In genomic region chr6:16148498-16148897, GRCh38 we compare ENCODE assay signal across 18 cellular contexts. TPM values are rescaled to one million over a fixed set of nuclear protein-coding genes. Genes with fewer than 3 reads are reported as not detected.
DNase-seq lines count a peak whose midpoint lies in the region; ATAC-seq and TF ChIP-seq lines count a peak whose summit lies in the region.
"Had no signal": no experiment of that assay in that cellular context is flagged by ENCODE, and none has a peak within 500 bp of the region (broad histone marks: within the 10 kb centered on the region; RNA-seq: fewer than 3 reads in every experiment).

No MANE protein-coding gene starts in this region.

- intact Hi-C loops in left colon (cut with DNase I, micrococcal nuclease) (no loop called here), left cardiac atrium (cut with DNase I) (no loop called here)

- no peak for TF ChIP-seq CTCF in type B pancreatic cell (conservative IDR thresholded peaks at IDR 0.05)

- H3K4me3 Mint-ChIP-seq in activated naive CD4-positive, alpha-beta T cell treated with anti-CD3 and anti-CD28 coated beads, Interleukin-2, amount 50 U/mL, for 24 hours = no peak overlapping the region
- H3K4me3 Mint-ChIP-seq in central memory CD8-positive, alpha-beta T cell = no peak overlapping the region
- H3K4me3 Mint-ChIP-seq in type B pancreatic cell = peak overlapping the region; percentile 2
- H3K4me3 Mint-ChIP-seq: memory B cell, T-cell had no signal

- ATAC-seq in activated naive CD4-positive, alpha-beta T cell treated with anti-CD3 and anti-CD28 coated beads, Interleukin-2, amount 50 U/mL, for 72 hours = no peak
- no peak for ATAC-seq in central memory CD8-positive, alpha-beta T cell (replicated peaks; ENCODE audit: extremely low read depth, poor library complexity, severe bottlenecking)
- ATAC-seq in left colon (peak; percentile 96), left cardiac atrium (no peak), GM18861 (IDR thresholded peaks at IDR 0.05; ENCODE audit: unreplicated experiment) (no peak)
- ATAC-seq: T-cell had no signal

- no peak for DNase-seq in activated naive CD4-positive, alpha-beta T cell treated with anti-CD3 and anti-CD28 coated beads, Interleukin-2, amount 50 U/mL, for 72 hours (ENCODE audit: low spot score in 2 of 2)
- no peak for DNase-seq in central memory CD8-positive, alpha-beta T cell (ENCODE audit: low spot score in 2 of 2)
- DNase-seq in left colon (peak; percentile 60 to 83), type B pancreatic cell (ENCODE audit: extremely low spot score, unreplicated experiment) (no peak), left cardiac atrium (no peak)
- DNase-seq in activated CD4-positive, CD25-positive, alpha-beta regulatory T cell treated with anti-CD3 and anti-CD28 coated beads, Interleukin-2, amount 50 U/mL, for 72 hours = no peak
- DNase-seq: 8988T; activated CD4-positive, CD25-positive, alpha-beta regulatory T cell; activated naive CD4-positive, alpha-beta T cell treated with Interleukin-2 at 50 U/mL for 16 hours; brain microvascular endothelial cell; EL; NCI-H2029 treated with DMSO at 0.1 percent for 48 hours; NCI-H748 treated with DMSO at 0.1 percent for 48 hours; RPMI8226; T-cell had no signal

- H3K27ac Mint-ChIP-seq in activated naive CD4-positive, alpha-beta T cell treated with anti-CD3 and anti-CD28 coated beads, Interleukin-2, amount 50 U/mL, for 24 hours = peak overlapping the region; percentile 6
- H3K27ac Mint-ChIP-seq in activated naive CD4-positive, alpha-beta T cell treated with anti-CD3 and anti-CD28 coated beads, Interleukin-2, amount 50 U/mL, for 72 hours = no peak overlapping the region
- peak overlapping the region; percentile 13 for H3K27ac Mint-ChIP-seq in central memory CD8-positive, alpha-beta T cell (ENCODE audit: low read depth)
- no peak overlapping the region for H3K27ac Mint-ChIP-seq in type B pancreatic cell
- H3K27ac Mint-ChIP-seq: T-cell had no signal

- H3K9me3 Mint-ChIP-seq in activated naive CD4-positive, alpha-beta T cell treated with anti-CD3 and anti-CD28 coated beads, Interleukin-2, amount 50 U/mL, for 24 hours = no peaks in the 10 kb centered on the region
- H3K9me3 Mint-ChIP-seq in activated naive CD4-positive, alpha-beta T cell treated with anti-CD3 and anti-CD28 coated beads, Interleukin-2, amount 50 U/mL, for 72 hours = peaks cover 0 to 7% of the 10 kb centered on the region in 2 donors
- H3K9me3 Mint-ChIP-seq in central memory CD8-positive, alpha-beta T cell = no peaks in the 10 kb centered on the region
- no peaks in the 10 kb centered on the region for H3K9me3 Mint-ChIP-seq in type B pancreatic cell
- H3K9me3 Mint-ChIP-seq: memory B cell, T-cell had no signal

- no peaks in the 10 kb centered on the region for H3K27me3 Mint-ChIP-seq in activated naive CD4-positive, alpha-beta T cell treated with anti-CD3 and anti-CD28 coated beads, Interleukin-2, amount 50 U/mL, for 24 hours
- H3K27me3 Mint-ChIP-seq in central memory CD8-positive, alpha-beta T cell = no peaks in the 10 kb centered on the region
- H3K27me3 Mint-ChIP-seq in type B pancreatic cell = no peaks in the 10 kb centered on the region
- H3K27me3 Mint-ChIP-seq: memory B cell, T-cell had no signal

- peaks cover 34% of the 10 kb centered on the region for H3K4me1 Mint-ChIP-seq in activated naive CD4-positive, alpha-beta T cell treated with anti-CD3 and anti-CD28 coated beads, Interleukin-2, amount 50 U/mL, for 24 hours
- H3K4me1 Mint-ChIP-seq in central memory CD8-positive, alpha-beta T cell = peaks cover 27% of the 10 kb centered on the region
- peaks cover 53% of the 10 kb centered on the region for H3K4me1 Mint-ChIP-seq in type B pancreatic cell (ENCODE audit: unreplicated experiment)

- peaks cover 45% of the 10 kb centered on the region for H3K36me3 Mint-ChIP-seq in activated naive CD4-positive, alpha-beta T cell treated with anti-CD3 and anti-CD28 coated beads, Interleukin-2, amount 50 U/mL, for 24 hours
- peaks cover 23 to 40% of the 10 kb centered on the region in 2 donors for H3K36me3 Mint-ChIP-seq in activated naive CD4-positive, alpha-beta T cell treated with anti-CD3 and anti-CD28 coated beads, Interleukin-2, amount 50 U/mL, for 72 hours
- peaks cover 80% of the 10 kb centered on the region for H3K36me3 Mint-ChIP-seq in central memory CD8-positive, alpha-beta T cell (ENCODE audit: insufficient read depth)
- peaks cover 75% of the 10 kb centered on the region for H3K36me3 Mint-ChIP-seq in type B pancreatic cell

RNA-seq across cellular contexts. Expression of gene MYLIP, which starts 19.6 kb away (rescaled TPM):
- total RNA-seq in activated naive CD4-positive, alpha-beta T cell treated with anti-CD3 and anti-CD28 coated beads, Interleukin-2, amount 50 U/mL, for 72 hours = 10 to 100 TPM in 1 of 2 donors, 1 to 10 TPM in 1; 5.4 to 10.9 TPM
- total RNA-seq in left colon = 10 to 100 TPM; 17.2 to 38.6 TPM
- 44.4 and 54.9 TPM in 2 replicates for total RNA-seq in type B pancreatic cell (ENCODE audit: low replicate concordance)
- total RNA-seq in left cardiac atrium = 10 to 100 TPM; 11.3 to 24.0 TPM

Comparison
In these comparisons a context has a peak if more than half of its experiments do, and no peak if none do; other contexts are left out.
1. H3K27ac Mint-ChIP-seq: peak in activated naive CD4-positive, alpha-beta T cell treated with anti-CD3 and anti-CD28 coated beads, Interleukin-2, amount 50 U/mL, for 24 hours (single experiment) and central memory CD8-positive, alpha-beta T cell (single experiment); none in activated naive CD4-positive, alpha-beta T cell treated with anti-CD3 and anti-CD28 coated beads, Interleukin-2, amount 50 U/mL, for 72 hours (0 of 2) and type B pancreatic cell (single experiment).
2. DNase-seq: peak in left colon (2 of 2); none in activated naive CD4-positive, alpha-beta T cell treated with anti-CD3 and anti-CD28 coated beads, Interleukin-2, amount 50 U/mL, for 72 hours (0 of 2), central memory CD8-positive, alpha-beta T cell (0 of 2), type B pancreatic cell (single experiment), left cardiac atrium (single experiment) and activated CD4-positive, CD25-positive, alpha-beta regulatory T cell treated with anti-CD3 and anti-CD28 coated beads, Interleukin-2, amount 50 U/mL, for 72 hours (single experiment).